In genomic region chr13:24280722-24281121, GRCh38 we compare ENCODE assay signal across 12 cellular contexts. TPM values are rescaled to one million over a fixed set of nuclear protein-coding genes. Genes with fewer than 3 reads are reported as not detected.
DNase-seq lines count a peak whose midpoint lies in the region; ATAC-seq, FAIRE-seq and TF ChIP-seq lines count a peak whose summit lies in the region.
"Had no signal": no experiment of that assay in that cellular context is flagged by ENCODE, and none has a peak within 500 bp of the region (broad histone marks: within the 10 kb centered on the region; RNA-seq: fewer than 3 reads in every experiment).

No MANE protein-coding gene starts in this region.

- H3K4me3 Mint-ChIP-seq in T-helper 17 cell, result no peak overlapping the region
- peak overlapping the region in 1 of 10 donors; percentile 72 for H3K4me3 Mint-ChIP-seq in naive thymus-derived CD8-positive, alpha-beta T cell

- TF ChIP-seq POLR2A in GM12892 (IDR thresholded peaks at IDR 0.05; ENCODE audit: low read depth, low read length), result no peak

- POLR2A ChIA-PET in naive thymus-derived CD8-positive, alpha-beta T cell (lab: Charles Lee), result interaction anchor here (0.6 to 24.5 kb wide), 2 partner anchors 23 to 639 kb away, joined by 4 to 661 read pairs; no protein-coding TSS in a partner anchor

- H3K4me1 Mint-ChIP-seq in T-helper 17 cell, result peaks cover 48% of the 10 kb centered on the region
- H3K4me1 Mint-ChIP-seq in naive thymus-derived CD8-positive, alpha-beta T cell, result peaks cover 35 to 79% (median 71%) of the 10 kb centered on the region in 4 donors

- no peaks in the 10 kb centered on the region for H3K9me3 ChIP-seq in T-helper 17 cell (ENCODE audit: control insufficient read depth, low read length, poor library complexity, severe bottlenecking)
- H3K9me3 ChIP-seq: thyroid gland had no signal

- DNase-seq in GM12892 (ENCODE audit: insufficient read length), result peak; percentile 56
- no peak for DNase-seq in T-helper 17 cell
- no peak for DNase-seq in naive thymus-derived CD8-positive, alpha-beta T cell
- DNase-seq in SW480 (ENCODE audit: low spot score), result no peak
- no peak for DNase-seq in GM19238 (ENCODE audit: insufficient read length, low spot score)
- no peak for DNase-seq in NCI-H2081 treated with DMSO at 0.1 percent for 48 hours (lab: John Stamatoyannopoulos, UW)
- DNase-seq: activated T-cell treated with anti-CD3 and anti-CD28 coated beads for 4 hours, kidney, thyroid gland had no signal

- ATAC-seq in HG02588 (IDR thresholded peaks at IDR 0.05; ENCODE audit: unreplicated experiment), result peak; percentile 56
- ATAC-seq in T-helper 17 cell, result peak; percentile 32
- ATAC-seq in naive thymus-derived CD8-positive, alpha-beta T cell, result no peak
- no peak for ATAC-seq in HG03045 (IDR thresholded peaks at IDR 0.05; ENCODE audit: unreplicated experiment)

- H3K36me3 Mint-ChIP-seq in T-helper 17 cell (ENCODE audit: low read depth), result peaks cover 9% of the 10 kb centered on the region
- peaks cover 0 to 64% (median 17%) of the 10 kb centered on the region in 3 donors for H3K36me3 Mint-ChIP-seq in naive thymus-derived CD8-positive, alpha-beta T cell

- H3K27ac Mint-ChIP-seq in T-helper 17 cell, result peak overlapping the region; percentile 88
- H3K27ac Mint-ChIP-seq in naive thymus-derived CD8-positive, alpha-beta T cell, result peak overlapping the region; percentile 57 to 92 (median 86)

- FAIRE-seq in GM12892 (lab: Jason Lieb, UNC), result peak; percentile 80
- FAIRE-seq: H54, kidney had no signal

- no peaks in the 10 kb centered on the region for H3K27me3 Mint-ChIP-seq in T-helper 17 cell
- no peaks in the 10 kb centered on the region for H3K27me3 Mint-ChIP-seq in naive thymus-derived CD8-positive, alpha-beta T cell

- H3K9me3 Mint-ChIP-seq in naive thymus-derived CD8-positive, alpha-beta T cell, result no peaks in the 10 kb centered on the region

RNA-seq across cellular contexts. Expression of gene C1QTNF9, which starts 28.7 kb away (rescaled TPM):
- polyA plus RNA-seq in GM12892 (2012; ENCODE audit: missing spikeins), result not detected
- total RNA-seq in T-helper 17 cell, result not detected
- under 1 TPM; 0.26 to 0.33 TPM for total RNA-seq in naive thymus-derived CD8-positive, alpha-beta T cell
- polyA plus RNA-seq in naive thymus-derived CD8-positive, alpha-beta T cell, result not detected
- total RNA-seq: thyroid gland had no signal

Comparison
In these comparisons a context has a peak if more than half of its experiments do, and no peak if none do; other contexts are left out.
1. ATAC-seq: peak in HG02588 (single experiment) and T-helper 17 cell (single experiment); none in naive thymus-derived CD8-positive, alpha-beta T cell (0 of 2) and HG03045 (single experiment).